ENCODE assay signal across 20 cellular contexts in genomic region chr15:61171190-61171589, GRCh38. TPM values are rescaled to one million over a fixed set of nuclear protein-coding genes. Genes with fewer than 3 reads are reported as not detected.
DNase-seq lines count a peak whose midpoint lies in the region; ATAC-seq and TF ChIP-seq lines count a peak whose summit lies in the region.
"Had no signal": no experiment of that assay in that cellular context is flagged by ENCODE, and none has a peak within 500 bp of the region (broad histone marks: within the 10 kb centered on the region; RNA-seq: fewer than 3 reads in every experiment).

No MANE protein-coding gene starts in this region.

- peak; percentile 16 for DNase-seq in NCI-H82 (lab: John Stamatoyannopoulos, UW)
- no peak for DNase-seq in NCI-H82 treated with DMSO at 0.1 percent for 48 hours (lab: John Stamatoyannopoulos, UW; ENCODE audit: unreplicated experiment)
- peak; percentile 47 for DNase-seq in NCI-H510A (lab: John Stamatoyannopoulos, UW)
- DNase-seq in endodermal cell: peak; percentile 65
- DNase-seq in neuronal stem cell (ENCODE audit: low spot score): no peak
- DNase-seq in amygdala (lab: John Stamatoyannopoulos, UW): no peak
- DNase-seq: activated CD4-positive, alpha-beta T cell treated with anti-CD3 and anti-CD28 coated beads, Interleukin-2, amount 10 ng/mL, durations not matched to agents 24 days and 14 days; activated T-cell treated with anti-CD3 and anti-CD28 coated beads, Interleukin-2, amount 50 U/mL, for 48 hours; body of pancreas; CD8-positive, alpha-beta memory T cell; NCI-H1436; NCI-H524 treated with DMSO at 0.1 percent for 48 hours; right cardiac atrium; spleen; T-helper 2 cell had no signal

- H3K4me2 ChIP-seq in neuronal stem cell (ENCODE audit: insufficient read depth, low read length, poor library complexity, severe bottlenecking): no peak overlapping the region
- H3K4me2 ChIP-seq: A549 had no signal

- H2AK5ac ChIP-seq in neuronal stem cell (ENCODE audit: low read depth, low read length): no peak overlapping the region

- H3K9ac ChIP-seq in endodermal cell (ENCODE audit: extremely low read depth, low read length, poor library complexity, severe bottlenecking): no peak overlapping the region
- H3K9ac ChIP-seq in neuronal stem cell (ENCODE audit: low read depth, low read length, poor library complexity): no peak overlapping the region

- H3K4me1 Mint-ChIP-seq in endodermal cell: peaks cover 17% of the 10 kb centered on the region

- ATAC-seq in HG03175 (IDR thresholded peaks at IDR 0.05; ENCODE audit: unreplicated experiment) (no peak), GM19328 (IDR thresholded peaks at IDR 0.05; ENCODE audit: unreplicated experiment) (no peak)
- ATAC-seq: A549, body of pancreas, right cardiac atrium had no signal

- H3K36me3 ChIP-seq in endodermal cell (ENCODE audit: control insufficient read depth, insufficient read depth, low read length): no peaks in the 10 kb centered on the region
- no peaks in the 10 kb centered on the region for H3K36me3 ChIP-seq in neuronal stem cell (replicated peaks in 1 of 2; ENCODE audit: control insufficient read depth in 2 of 2, insufficient read depth in 2 of 2, low read length in 2 of 2)
- H3K36me3 ChIP-seq: spleen had no signal

- H2BK120ac ChIP-seq in neuronal stem cell (ENCODE audit: low read depth, low read length): no peak overlapping the region

- H3K27me3 ChIP-seq in endodermal cell (ENCODE audit: control insufficient read depth, insufficient read depth, low read length, poor library complexity, severe bottlenecking) (no peaks in the 10 kb centered on the region), neuronal stem cell (ENCODE audit: control insufficient read depth in 3 of 3, insufficient read depth in 3 of 3, low read depth in 1 of 3, low read length in 3 of 3) (no peaks in the 10 kb centered on the region)
- H3K27me3 ChIP-seq: body of pancreas had no signal

- H3K23ac ChIP-seq in neuronal stem cell (ENCODE audit: low read depth, low read length, poor library complexity): no peak overlapping the region

- no peak overlapping the region for H2BK12ac ChIP-seq in neuronal stem cell (ENCODE audit: low read length)

- no peak for TF ChIP-seq CTCF in endodermal cell (conservative IDR thresholded peaks at IDR 0.05)

- no peak overlapping the region for H4K8ac ChIP-seq in neuronal stem cell (ENCODE audit: low read depth, low read length)

- no peak overlapping the region for H2BK5ac ChIP-seq in neuronal stem cell (ENCODE audit: low read length)

- H3K14ac ChIP-seq in neuronal stem cell (ENCODE audit: low read length): no peak overlapping the region

- no peaks in the 10 kb centered on the region for H3K36me3 Mint-ChIP-seq in endodermal cell (ENCODE audit: low read depth)

- H3K4me1 ChIP-seq in endodermal cell (ENCODE audit: control insufficient read depth, insufficient read depth, low read length): no peaks in the 10 kb centered on the region
- H3K4me1 ChIP-seq in neuronal stem cell (ENCODE audit: control insufficient read depth in 2 of 2, insufficient read depth in 1 of 2, low read depth in 1 of 2, low read length in 2 of 2): peaks cover 2 to 11% of the 10 kb centered on the region in 2 donors
- H3K4me1 ChIP-seq: A549, body of pancreas had no signal

- no peaks in the 10 kb centered on the region for H3K79me1 ChIP-seq in neuronal stem cell (ENCODE audit: low read depth, low read length)

- H3K27ac Mint-ChIP-seq in endodermal cell: no peak overlapping the region
- H3K27ac Mint-ChIP-seq: activated CD4-positive, alpha-beta T cell treated with anti-CD3 and anti-CD28 coated beads, Interleukin-2, amount 10 ng/mL, durations not matched to agents 24 days and 14 days; type B pancreatic cell had no signal

- H3K27me3 Mint-ChIP-seq in endodermal cell (ENCODE audit: insufficient read depth): no peaks in the 10 kb centered on the region
- H3K27me3 Mint-ChIP-seq: type B pancreatic cell had no signal

- H2BK15ac ChIP-seq in neuronal stem cell (ENCODE audit: low read length): no peak overlapping the region

- no peak overlapping the region for H3K4me3 Mint-ChIP-seq in endodermal cell
- H3K4me3 Mint-ChIP-seq: activated CD4-positive, alpha-beta T cell treated with anti-CD3 and anti-CD28 coated beads, Interleukin-2, amount 10 ng/mL, durations not matched to agents 24 days and 14 days; CD8-positive, alpha-beta memory T cell; neural crest cell; type B pancreatic cell had no signal

- H3K9me3 ChIP-seq in endodermal cell (ENCODE audit: control insufficient read depth, low read length): no peaks in the 10 kb centered on the region
- H3K9me3 ChIP-seq in neuronal stem cell (replicated peaks in 1 of 2; ENCODE audit: control insufficient read depth in 2 of 2, insufficient read depth in 1 of 2, low read depth in 1 of 2, low read length in 2 of 2): no peaks in the 10 kb centered on the region
- H3K9me3 ChIP-seq: body of pancreas had no signal

- no peak overlapping the region for H3K4me3 ChIP-seq in endodermal cell (ENCODE audit: low read length)
- no peak overlapping the region for H3K4me3 ChIP-seq in neuronal stem cell (ENCODE audit: low read length in 2 of 2)
- H3K4me3 ChIP-seq: A549, body of pancreas, spleen had no signal

- peak overlapping the region; percentile 8 for H3K18ac ChIP-seq in neuronal stem cell (ENCODE audit: low read length)

- H3K27ac ChIP-seq in endodermal cell (ENCODE audit: low read depth, low read length): no peak overlapping the region
- H3K27ac ChIP-seq in neuronal stem cell (replicated peaks; ENCODE audit: low read length): no peak overlapping the region
- H3K27ac ChIP-seq: A549, body of pancreas, spleen had no signal

- H3K9me3 Mint-ChIP-seq in endodermal cell: no peaks in the 10 kb centered on the region
- H3K9me3 Mint-ChIP-seq: activated CD4-positive, alpha-beta T cell treated with anti-CD3 and anti-CD28 coated beads, Interleukin-2, amount 10 ng/mL, durations not matched to agents 24 days and 14 days; neural crest cell had no signal

- no peak overlapping the region for H2AFZ ChIP-seq in neuronal stem cell (ENCODE audit: low read length)

- WGBS in endodermal cell (ENCODE audit: insufficient coverage in 1 of 2, insufficient read length in 1 of 2), 2 experiments: 71 to 100% methylated on average over 1 to 3 of the region's 3 CpGs
- no CpG with 5 or more reads among the region's 3 CpGs for WGBS in neuronal stem cell (ENCODE audit: extremely low coverage in 2 of 2, insufficient read length in 2 of 2, insufficient replicate concordance in 1 of 2), 2 donors

- H4K91ac ChIP-seq in neuronal stem cell (ENCODE audit: low read depth, low read length, poor library complexity): no peak overlapping the region

- no peak overlapping the region for H3K4ac ChIP-seq in neuronal stem cell (ENCODE audit: low read length)

RNA-seq across cellular contexts. Expression of gene RORA, which starts 57.9 kb away (rescaled TPM):
- 10 to 100 TPM; 30.5 to 35.2 TPM for total RNA-seq in endodermal cell
- 4.2 TPM for polyA plus RNA-seq in endodermal cell (2013, experiment 1 of 2)
- polyA plus RNA-seq in endodermal cell (2013, experiment 2 of 2): 4.3 TPM
- polyA plus RNA-seq in neuronal stem cell (2013, experiment 1 of 2): 2.7 TPM
- 2.6 TPM for polyA plus RNA-seq in neuronal stem cell (2013, experiment 2 of 2)

Comparison
In these comparisons a context has a peak if more than half of its experiments do, and no peak if none do; other contexts are left out.
1. DNase-seq: peak in NCI-H82 (single experiment), NCI-H510A (single experiment) and endodermal cell (single experiment); none in NCI-H82 treated with DMSO at 0.1 percent for 48 hours (single experiment), neuronal stem cell (single experiment) and amygdala (0 of 56).